In genomic region chr7:84190016-84190705, GRCh38 we compare ENCODE assay signal across 22 cellular contexts. TPM values are rescaled to one million over a fixed set of nuclear protein-coding genes. Genes with fewer than 3 reads are reported as not detected.
DNase-seq lines count a peak whose midpoint lies in the region; ATAC-seq, FAIRE-seq and TF ChIP-seq lines count a peak whose summit lies in the region.
"Had no signal": no experiment of that assay in that cellular context is flagged by ENCODE, and none has a peak within 500 bp of the region (broad histone marks: within the 10 kb centered on the region; RNA-seq: fewer than 3 reads in every experiment).

No MANE protein-coding gene starts in this region.

- peaks cover 60% of the 10 kb centered on the region for H3K4me1 ChIP-seq in A549
- peaks cover 5 to 36% of the 10 kb centered on the region in 2 experiments; a peak in 3 of 4 replicates for H3K4me1 ChIP-seq in HCT116 (ENCODE audit: control insufficient read depth in 1 of 2, insufficient read depth in 2 of 2, low read length in 2 of 2)
- peaks cover 13% of the 10 kb centered on the region for H3K4me1 ChIP-seq in hepatocyte (ENCODE audit: insufficient read depth)

- intact Hi-C loops in HCT116 (cut with micrococcal nuclease), result no loop called here

- no peak for ATAC-seq in A549
- no peak for ATAC-seq in HCT116
- no peak for ATAC-seq in GM18517 (IDR thresholded peaks at IDR 0.05; ENCODE audit: unreplicated experiment)
- ATAC-seq: activated CD4-positive, alpha-beta T cell treated with anti-CD3 and anti-CD28 coated beads for 36 hours; body of pancreas; gastrocnemius medialis; GM12878; naive thymus-derived CD4-positive, alpha-beta T cell; stimulated activated naive CD8-positive, alpha-beta T cell treated with anti-CD3 and anti-CD28 coated beads, Interleukin-15, Interleukin-2, amounts not matched to agents 100 U/mL and 50 U/mL, for 24 hours had no signal

- CTCF ChIA-PET in A549 (lab: Yijun Ruan, JAX) (no interaction called here), HCT116 (lab: Charles Lee) (no interaction called here)

- TF ChIP-seq POLR2A in A549 (IDR thresholded peaks at IDR 0.05; ENCODE audit: low read length) (no peak), HCT116 (IDR thresholded peaks at IDR 0.05; ENCODE audit: borderline replicate concordance, extremely low read depth, insufficient read depth, insufficient read length) (no peak)

- H3K4me1 Mint-ChIP-seq in brain, result peaks cover 55% of the 10 kb centered on the region

- no peaks in the 10 kb centered on the region for H3K9me3 Mint-ChIP-seq in brain

- H4K20me1 ChIP-seq in HCT116 (ENCODE audit: insufficient read depth), result no peaks in the 10 kb centered on the region
- no peaks in the 10 kb centered on the region for H4K20me1 ChIP-seq in hepatocyte (ENCODE audit: insufficient read depth, poor library complexity, severe bottlenecking)

- peak overlapping the region; percentile 29 to 80 (median 78) for H3K4me3 Mint-ChIP-seq in brain
- H3K4me3 Mint-ChIP-seq: activated CD4-positive, alpha-beta T cell treated with anti-CD3 and anti-CD28 coated beads for 36 hours; naive thymus-derived CD4-positive, alpha-beta T cell had no signal

- H3K27me3 Mint-ChIP-seq in brain, result peaks cover 5% of the 10 kb centered on the region
- H3K27me3 Mint-ChIP-seq: activated CD4-positive, alpha-beta T cell treated with anti-CD3 and anti-CD28 coated beads for 36 hours had no signal

- TF ChIP-seq CTCF in A549 (IDR thresholded peaks at IDR 0.05), result no peak
- no peak for TF ChIP-seq CTCF in HCT116 (IDR thresholded peaks at IDR 0.05 in 2 of 3, conservative IDR thresholded peaks at IDR 0.05 in 1 of 3; ENCODE audit: borderline replicate concordance in 1 of 3, insufficient read depth in 1 of 3, low read depth in 2 of 3, low read length in 2 of 3)
- no peak for TF ChIP-seq CTCF in brain (conservative IDR thresholded peaks at IDR 0.05)
- no peak for TF ChIP-seq CTCF in hepatocyte (IDR thresholded peaks at IDR 0.05; ENCODE audit: poor library complexity)

- H3K79me2 ChIP-seq in HCT116 (ENCODE audit: insufficient read depth, low read length) (no peaks in the 10 kb centered on the region; the same call in 1 of the 2 replicates), hepatocyte (peaks cover 88% of the 10 kb centered on the region)

- no peak for TF ChIP-seq RAD21 in A549 (conservative IDR thresholded peaks at IDR 0.05 in 1 of 2, IDR thresholded peaks at IDR 0.05 in 1 of 2)
- TF ChIP-seq RAD21 in HCT116 (IDR thresholded peaks at IDR 0.05; ENCODE audit: low read depth), result no peak

- no peak overlapping the region for H3K9ac ChIP-seq in HCT116 (ENCODE audit: low read length)

- H3K27me3 ChIP-seq in HCT116 (ENCODE audit: insufficient read depth, low read length), result no peaks in the 10 kb centered on the region
- H3K27me3 ChIP-seq in hepatocyte, result no peaks in the 10 kb centered on the region
- H3K27me3 ChIP-seq: gastrocnemius medialis, MG63 had no signal

- H3K36me3 ChIP-seq in HCT116 (ENCODE audit: control insufficient read depth in 1 of 2, insufficient read depth in 2 of 2, low read length in 2 of 2) (no peaks in the 10 kb centered on the region), hepatocyte (replicated peaks; ENCODE audit: insufficient read depth, low read depth) (no peaks in the 10 kb centered on the region)
- H3K36me3 ChIP-seq: gastrocnemius medialis had no signal

- no TSS peak for BruUV-seq in HCT116 (replicated peaks; lab: Mats Ljungman, UMichigan)

- no peaks in the 10 kb centered on the region for H3K9me2 ChIP-seq in HCT116 (ENCODE audit: insufficient read depth)
- H3K9me2 ChIP-seq in hepatocyte (replicated peaks; ENCODE audit: insufficient read depth), result no peaks in the 10 kb centered on the region

- 18% methylated on average over 1 of the region's 1 CpG for WGBS in A549 (ENCODE audit: missing lambda C conversion rate)
- 84% methylated on average over 1 of the region's 1 CpG for WGBS in hepatocyte (ENCODE audit: low lambda C conversion rate, missing lambda C conversion rate)

- H3K9me3 ChIP-seq in A549 (no peaks in the 10 kb centered on the region), HCT116 (ENCODE audit: control insufficient read depth in 1 of 2, insufficient read depth in 1 of 2, low read depth in 1 of 2, low read length in 2 of 2) (no peaks in the 10 kb centered on the region), hepatocyte (ENCODE audit: low read depth) (no peaks in the 10 kb centered on the region)
- H3K9me3 ChIP-seq: body of pancreas, gastrocnemius medialis, MG63 had no signal

- peak overlapping the region; percentile 88 for H3K4me2 ChIP-seq in A549
- H3K4me2 ChIP-seq in HCT116 (ENCODE audit: low read length), result no peak overlapping the region
- peak overlapping the region; percentile 76 for H3K4me2 ChIP-seq in hepatocyte

- peaks cover 4% of the 10 kb centered on the region for H3K36me3 Mint-ChIP-seq in brain
- H3K36me3 Mint-ChIP-seq: naive thymus-derived CD4-positive, alpha-beta T cell had no signal

- H3K4me3 ChIP-seq in A549 (no peak overlapping the region), HCT116 (replicated peaks in 1 of 2; ENCODE audit: low read depth in 1 of 2, low read length in 2 of 2) (no peak overlapping the region), hepatocyte (peak overlapping the region; percentile 5)
- H3K4me3 ChIP-seq: body of pancreas, gastrocnemius medialis, GM12878 had no signal

- FAIRE-seq in A549 (lab: Jason Lieb, UNC), result no peak
- FAIRE-seq: GM12878, HTR-8/SVneo had no signal

- TF ChIP-seq EP300 in A549 (IDR thresholded peaks at IDR 0.05), result no peak

- POLR2A ChIA-PET in A549 (lab: Yijun Ruan, JAX), result no interaction called here
- POLR2A ChIA-PET in HCT116 (lab: Charles Lee), result no interaction called here

- peak overlapping the region in 3 of 5 experiments; percentile 23 to 88 (median 68) for H3K27ac Mint-ChIP-seq in brain
- H3K27ac Mint-ChIP-seq: activated CD4-positive, alpha-beta T cell treated with anti-CD3 and anti-CD28 coated beads for 36 hours; naive thymus-derived CD4-positive, alpha-beta T cell had no signal

- H2AFZ ChIP-seq in HCT116 (ENCODE audit: low read depth, low read length, poor library complexity, severe bottlenecking) (peak overlapping the region; percentile 18), hepatocyte (no peak overlapping the region)

- DNase-seq in A549 (ENCODE audit: low read depth in 1 of 2, low spot score in 1 of 2) (no peak), HCT116 (ENCODE audit: low read depth, low spot score) (no peak), hepatocyte (ENCODE audit: low spot score) (no peak), activated gamma-delta T cell treated with Interleukin-2 at 50 U/mL for 16 hours (no peak), NCI-H1092 treated with DMSO at 0.1 percent for 48 hours (lab: John Stamatoyannopoulos, UW) (no peak)
- no peak for DNase-seq in activated naive CD4-positive, alpha-beta T cell treated with Interleukin-2 at 50 U/mL for 16 hours
- DNase-seq: activated CD4-positive, alpha-beta T cell treated with anti-CD3 and anti-CD28 coated beads for 36 hours; activated CD8-positive, alpha-beta memory T cell treated with anti-CD3 and anti-CD28 coated beads, Interleukin-2, amount 50 U/mL, for 48 hours; body of pancreas; effector CD4-positive, alpha-beta T cell; gastrocnemius medialis; MG63; naive thymus-derived CD4-positive, alpha-beta T cell; NCI-H2029 treated with DMSO at 0.1 percent for 48 hours; NCI-H510A; SIG-M5; stimulated activated naive CD8-positive, alpha-beta T cell treated with anti-CD3 and anti-CD28 coated beads, Interleukin-15, Interleukin-2, amounts not matched to agents 100 U/mL and 50 U/mL, for 24 hours; T-helper 9 cell had no signal

- peak overlapping the region; percentile 28 to 49; a peak in 5 of 6 replicates for H3K27ac ChIP-seq in A549
- no peak overlapping the region for H3K27ac ChIP-seq in HCT116 (ENCODE audit: low read depth, low read length)
- H3K27ac ChIP-seq in hepatocyte, result no peak overlapping the region
- H3K27ac ChIP-seq: body of pancreas, gastrocnemius medialis had no signal

- RAD21 ChIA-PET in HCT116 (lab: Charles Lee; ENCODE audit: low non-redundant PET in 1 of 2, low total read pairs in 2 of 2, uncharacterized antibody in 2 of 2, unreplicated experiment in 2 of 2), result no interaction called here

TF ChIP-seq in A549, 52 proteins besides CTCF, POLR2A, EP300 and RAD21:
- no peak for TF ChIP-seq KDM1A (IDR thresholded peaks at IDR 0.05; ENCODE audit: low read depth)
- TF ChIP-seq FOSL2 (IDR thresholded peaks at IDR 0.05), result no peak
- TF ChIP-seq FOSL2 (CRISPR knock-in tag; IDR thresholded peaks at IDR 0.05), result peak; percentile 12; the same call in 1 of the 2 replicates
- TF ChIP-seq RFX5 (IDR thresholded peaks at IDR 0.05), result no peak

TF ChIP-seq in HCT116, 20 proteins besides CTCF, POLR2A, EP300 and RAD21 (continues in another document):
- TF ChIP-seq ATF3 (IDR thresholded peaks at IDR 0.05) (no peak), JUND (IDR thresholded peaks at IDR 0.05) (no peak), ZFX (IDR thresholded peaks at IDR 0.05) (no peak)

RNA-seq across cellular contexts. Expression of gene SEMA3A, which starts 4.4 kb away (rescaled TPM):
- 19.1 and 19.9 TPM in 2 replicates for polyA plus RNA-seq in A549 (2011; rRNA removed)
- 1.3 and 1.5 TPM in 2 replicates for polyA plus RNA-seq in A549 (2012; cell fraction: cytosol; rRNA removed)
- polyA plus RNA-seq in A549 (2012; cell fraction: nucleus; rRNA removed), result 1.3 and 1.5 TPM in 2 replicates
- 3.6 to 4.3 TPM (median 4.2 TPM) in 3 replicates for polyA plus RNA-seq in A549 (2017; fragmentation: RNase III; extraction: RNeasy Plus Mini Kit Qiagen cat#74134 plus additional on column Dnase treatment)
- polyA minus RNA-seq in A549 (2011; rRNA and poly(A)+ RNA removed), result 13.2 and 14.6 TPM in 2 replicates
- 14.2 TPM for total RNA-seq in HCT116 (2021; ENCODE audit: unreplicated experiment)
- polyA plus RNA-seq in HCT116 (2012), result 3.7 TPM in 2 replicates
- 0.25 TPM for polyA plus RNA-seq in brain (ENCODE audit: insufficient read depth, low read depth, low replicate concordance)
- 64.6 and 72.3 TPM in 2 replicates for total RNA-seq in hepatocyte
- polyA plus RNA-seq in hepatocyte, result 19.3 and 20.2 TPM in 2 replicates

Comparison
In these comparisons a context has a peak if more than half of its experiments do, and no peak if none do; other contexts are left out.
1. H3K27ac ChIP-seq: peak in A549 (2 of 2); none in HCT116 (single experiment) and hepatocyte (single experiment).